ENCODE assay signal across 8 cellular contexts in the genomic region with DNA sequence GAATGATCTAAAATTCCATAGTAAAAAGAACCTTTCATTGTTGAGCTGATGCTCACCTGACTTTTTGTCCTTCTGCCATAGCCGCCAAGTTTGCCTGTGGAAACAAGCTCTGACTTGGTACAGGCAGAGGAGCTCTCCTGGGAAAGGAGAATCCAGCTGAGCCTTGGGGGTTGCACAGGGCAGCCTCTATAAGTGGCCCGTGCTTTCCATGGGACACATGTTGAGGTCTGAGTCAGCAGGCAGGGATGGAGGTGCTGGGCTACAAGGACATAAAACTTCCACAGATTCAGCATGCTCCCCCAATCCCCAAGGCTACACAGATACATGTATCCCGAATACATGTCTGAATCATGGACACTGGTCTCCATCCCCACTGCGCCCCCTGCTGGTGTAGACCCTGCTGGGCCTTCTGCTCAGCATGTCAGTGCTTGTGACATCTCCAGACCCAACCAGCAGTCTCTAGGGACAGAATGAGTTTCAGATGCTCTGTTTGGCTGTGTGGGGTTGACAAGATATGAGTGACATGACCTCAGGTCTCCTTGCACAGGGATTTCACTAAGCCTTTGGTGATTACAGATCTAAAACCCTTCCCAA.
DNase-seq lines count a peak whose midpoint lies in the region; ATAC-seq, FAIRE-seq and TF ChIP-seq lines count a peak whose summit lies in the region.
"Not testable (repeated sequence)": the region's sequence is repeated elsewhere in the genome, so short reads cannot be mapped to it uniquely, and the experiment has no call there.

No MANE protein-coding gene starts in this region.

- intact Hi-C loops in left ventricle myocardium inferior (cut with micrococcal nuclease): not testable (repeated sequence)

- H3K9me3 ChIP-seq in left ventricle myocardium inferior (replicated peaks): not testable (repeated sequence)

- H3K36me3 ChIP-seq in left ventricle myocardium inferior: not testable (repeated sequence)

- CTCF ChIA-PET in activated CD8-positive, alpha-beta memory T cell treated with anti-CD3 and anti-CD28 coated beads, Interleukin-2, amount 10 ng/mL, durations not matched to agents 7 days and 5 days (lab: Charles Lee): not testable (repeated sequence)

- H3K27ac Mint-ChIP-seq in activated CD8-positive, alpha-beta memory T cell treated with anti-CD3 and anti-CD28 coated beads, Interleukin-2, amount 10 ng/mL, durations not matched to agents 7 days and 5 days; stimulated activated naive B cell treated with anti-CD40 and anti-IgM and Interleukin-4, amounts not matched to agents 10 μg/mL and 1 μg/mL and 100 μg/mL, for 72 hours: not testable (repeated sequence)

- not testable (repeated sequence) for H3K4me1 ChIP-seq in left ventricle myocardium inferior

- H3K36me3 Mint-ChIP-seq in activated CD8-positive, alpha-beta memory T cell treated with anti-CD3 and anti-CD28 coated beads, Interleukin-2, amount 10 ng/mL, durations not matched to agents 7 days and 5 days; stimulated activated naive B cell treated with anti-CD40 and anti-IgM and Interleukin-4, amounts not matched to agents 10 μg/mL and 1 μg/mL and 100 μg/mL, for 72 hours: not testable (repeated sequence)

- H3K9me3 Mint-ChIP-seq in activated CD8-positive, alpha-beta memory T cell treated with anti-CD3 and anti-CD28 coated beads, Interleukin-2, amount 10 ng/mL, durations not matched to agents 7 days and 5 days (ENCODE audit: low read depth); stimulated activated naive B cell treated with anti-CD40 and anti-IgM and Interleukin-4, amounts not matched to agents 10 μg/mL and 1 μg/mL and 100 μg/mL, for 72 hours: not testable (repeated sequence)

- TF ChIP-seq CTCF in GM12865 (IDR thresholded peaks at IDR 0.05; ENCODE audit: insufficient read depth, low read depth, low read length, missing control alignments) (peak; percentile 50), LNCAP (IDR thresholded peaks at IDR 0.05) (peak; percentile 33; the same call in 1 of the 2 replicates), left ventricle myocardium inferior (IDR thresholded peaks at IDR 0.05; ENCODE audit: borderline replicate concordance) (peak; percentile 29)

- H3K4me3 ChIP-seq in GM12865 (ENCODE audit: low read depth, low read length); left ventricle myocardium inferior: not testable (repeated sequence)

- ATAC-seq in GM19351 (IDR thresholded peaks at IDR 0.05; ENCODE audit: unreplicated experiment) (peak; percentile 99), HG03097 (IDR thresholded peaks at IDR 0.05; ENCODE audit: low FRiP score, unreplicated experiment) (peak; percentile 95)
- ATAC-seq in activated CD8-positive, alpha-beta memory T cell treated with anti-CD3 and anti-CD28 coated beads, Interleukin-2, amount 10 ng/mL, durations not matched to agents 7 days and 5 days: peak; percentile 39
- peak; percentile 100 for ATAC-seq in stimulated activated naive B cell treated with anti-CD40 and anti-IgM and Interleukin-4, amounts not matched to agents 10 μg/mL and 1 μg/mL and 100 μg/mL, for 72 hours (replicated peaks)

- H3K27me3 Mint-ChIP-seq in activated CD8-positive, alpha-beta memory T cell treated with anti-CD3 and anti-CD28 coated beads, Interleukin-2, amount 10 ng/mL, durations not matched to agents 7 days and 5 days; stimulated activated naive B cell treated with anti-CD40 and anti-IgM and Interleukin-4, amounts not matched to agents 10 μg/mL and 1 μg/mL and 100 μg/mL, for 72 hours: not testable (repeated sequence)

- FAIRE-seq in H54 (lab: Jason Lieb, UNC): peak; percentile 89

- TF ChIP-seq POLR2A in H54 (IDR thresholded peaks at IDR 0.05; ENCODE audit: low read depth, low read length): not testable (repeated sequence)

- H3K4me3 Mint-ChIP-seq in activated CD8-positive, alpha-beta memory T cell treated with anti-CD3 and anti-CD28 coated beads, Interleukin-2, amount 10 ng/mL, durations not matched to agents 7 days and 5 days; stimulated activated naive B cell treated with anti-CD40 and anti-IgM and Interleukin-4, amounts not matched to agents 10 μg/mL and 1 μg/mL and 100 μg/mL, for 72 hours: not testable (repeated sequence)

- H3K4me1 Mint-ChIP-seq in activated CD8-positive, alpha-beta memory T cell treated with anti-CD3 and anti-CD28 coated beads, Interleukin-2, amount 10 ng/mL, durations not matched to agents 7 days and 5 days: not testable (repeated sequence)
- H3K4me1 Mint-ChIP-seq in stimulated activated naive B cell treated with anti-CD40 and anti-IgM and Interleukin-4, amounts not matched to agents 10 μg/mL and 1 μg/mL and 100 μg/mL, for 72 hours: peaks cover 13 to 19% of the 10 kb centered on the region in 2 donors

- H3K27me3 ChIP-seq in left ventricle myocardium inferior (ENCODE audit: low read depth): not testable (repeated sequence)

- peak; percentile 38 for DNase-seq in GM12865 (ENCODE audit: low read depth)
- not testable (repeated sequence) for DNase-seq in H54 (ENCODE audit: insufficient read length, low spot score); activated CD8-positive, alpha-beta memory T cell treated with anti-CD3 and anti-CD28 coated beads, Interleukin-2, amount 10 ng/mL, durations not matched to agents 7 days and 5 days; left ventricle myocardium inferior
- DNase-seq in stimulated activated naive B cell treated with anti-CD40 and anti-IgM and Interleukin-4, amounts not matched to agents 10 μg/mL and 1 μg/mL and 100 μg/mL, for 72 hours: peak; percentile 31

- not testable (repeated sequence) for H3K27ac ChIP-seq in left ventricle myocardium inferior (replicated peaks)

Comparison
In these comparisons a context has a peak if more than half of its experiments do, and no peak if none do; other contexts are left out.
1. ATAC-seq: peak in every context shown above with its lines; median percentile 100 in stimulated activated naive B cell treated with anti-CD40 and anti-IgM and Interleukin-4, amounts not matched to agents 10 μg/mL and 1 μg/mL and 100 μg/mL, for 72 hours; 99 in GM19351; 95 in HG03097; 39 in activated CD8-positive, alpha-beta memory T cell treated with anti-CD3 and anti-CD28 coated beads, Interleukin-2, amount 10 ng/mL, durations not matched to agents 7 days and 5 days.